Comparison of ENCODE assay signal across 8 cellular contexts in the genomic region with DNA sequence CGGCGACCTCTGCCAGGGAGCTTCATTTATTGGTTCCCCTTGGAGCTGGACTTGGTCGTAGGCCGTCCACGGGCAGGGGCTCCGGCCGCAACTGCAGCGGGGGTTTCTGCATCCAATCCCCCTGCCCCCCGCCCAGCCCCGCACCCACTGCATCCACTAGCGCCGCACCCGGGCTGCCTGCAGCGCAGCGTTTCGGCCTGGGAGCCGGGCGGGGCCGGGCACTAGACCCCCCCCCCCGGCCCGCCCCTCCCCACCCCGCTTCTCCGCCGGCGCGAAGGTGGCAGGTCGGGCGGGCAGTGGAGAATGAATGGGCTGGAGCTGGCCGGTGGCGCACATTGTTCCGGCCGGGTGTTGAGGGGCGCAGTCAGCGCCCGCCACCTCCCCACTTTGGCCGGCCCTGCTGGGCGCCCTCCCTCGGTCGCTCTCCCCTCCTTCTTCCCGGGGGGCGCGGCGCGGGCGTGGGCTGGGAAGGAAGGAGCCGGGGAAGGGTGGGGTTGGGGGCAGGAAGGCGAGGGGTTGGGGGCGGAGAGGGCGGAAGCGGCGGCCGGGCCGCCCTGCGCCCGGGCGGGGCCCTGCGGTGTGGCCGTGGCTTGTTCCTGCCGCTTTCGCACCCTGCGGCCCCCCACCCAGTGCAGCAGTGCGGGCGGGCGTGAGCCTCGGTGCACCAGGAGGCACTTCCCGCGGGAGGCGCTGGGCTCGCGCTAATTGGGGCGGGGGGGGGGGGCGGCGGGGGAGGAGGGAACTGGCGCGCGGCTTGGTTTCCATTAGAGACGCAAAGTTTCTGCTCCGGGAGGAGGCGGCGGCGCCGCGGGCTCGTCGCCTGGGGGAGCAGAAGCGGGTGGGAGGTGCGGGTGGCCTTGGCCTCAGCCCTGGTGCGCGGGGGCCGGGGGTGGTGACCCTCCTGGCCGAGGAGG. TPM values are rescaled to one million over a fixed set of nuclear protein-coding genes. Genes with fewer than 3 reads are reported as not detected.
DNase-seq lines count a peak whose midpoint lies in the region; ATAC-seq, FAIRE-seq and TF ChIP-seq lines count a peak whose summit lies in the region.

No MANE protein-coding gene starts in this region.

- dilution Hi-C loops in endothelial cell of umbilical vein (cut with MboI; ENCODE audit: extremely low pct_ligation_motif_present, low sequenced_read_pairs) = no loop called here

- no peak overlapping the region for H2AFZ ChIP-seq in endothelial cell of umbilical vein (ENCODE audit: low read depth, low read length)

- TF ChIP-seq POLR2A in endothelial cell of umbilical vein (IDR thresholded peaks at IDR 0.05; ENCODE audit: low read depth, low read length) = no peak

- H3K9me1 ChIP-seq in endothelial cell of umbilical vein (replicated peaks; ENCODE audit: control insufficient read depth, extremely low read depth, insufficient read depth, low read length) = no peaks in the 10 kb centered on the region

- peak overlapping the region; percentile 87 for H3K9ac ChIP-seq in endothelial cell of umbilical vein (replicated peaks; ENCODE audit: extremely low read depth, insufficient read depth, low read length)

- H3K36me3 ChIP-seq in endothelial cell of umbilical vein (ENCODE audit: control insufficient read depth in 2 of 2, extremely low read depth in 1 of 2, insufficient read depth in 2 of 2, low read length in 2 of 2) = peaks cover 14 to 26% of the 10 kb centered on the region in 2 experiments

- no peaks in the 10 kb centered on the region for H3K9me3 ChIP-seq in endothelial cell of umbilical vein (replicated peaks; ENCODE audit: control insufficient read depth, insufficient read depth, low read length)
- H3K9me3 ChIP-seq in mononuclear cell (ENCODE audit: low read depth, low read length) = no peaks in the 10 kb centered on the region

- peak overlapping the region; percentile 1 for H3K27ac ChIP-seq in endothelial cell of umbilical vein (ENCODE audit: insufficient read depth, low read depth, low read length)

- no peak for FAIRE-seq in endothelial cell of umbilical vein (lab: Jason Lieb, UNC)

- H3K79me2 ChIP-seq in endothelial cell of umbilical vein (ENCODE audit: control insufficient read depth, insufficient read depth, low read length) = peaks cover 50% of the 10 kb centered on the region

- DNase-seq in NCI-H2227 (lab: John Stamatoyannopoulos, UW; ENCODE audit: unreplicated experiment) (peak; percentile 73), NCI-H2227 treated with DMSO at 0.1 percent for 48 hours (lab: John Stamatoyannopoulos, UW) (no peak), NCI-H460 (ENCODE audit: extremely low read depth, low read depth) (peak; percentile 33), endothelial cell of umbilical vein (ENCODE audit: low read depth, low spot score) (peak; percentile 43)
- DNase-seq in activated CD8-positive, alpha-beta memory T cell treated with anti-CD3 and anti-CD28 coated beads, Interleukin-2, amount 50 U/mL, for 24 hours (ENCODE audit: extremely low read depth) = peak; percentile 17
- DNase-seq in stimulated activated CD8-positive, alpha-beta memory T cell treated with anti-CD3 and anti-CD28 coated beads, Interleukin-4, amount 100 ng/mL, for 1 hour (ENCODE audit: low read depth in 2 of 2, low spot score in 1 of 2) = peak; percentile 29

- H3K4me2 ChIP-seq in endothelial cell of umbilical vein (ENCODE audit: insufficient read depth, low read length) = peak overlapping the region; percentile 90

- H3K4me3 ChIP-seq in endothelial cell of umbilical vein (replicated peaks in 1 of 3; ENCODE audit: insufficient read depth in 1 of 3, low read depth in 1 of 3, low read length in 3 of 3) = peak overlapping the region; percentile 50 to 85 (median 77)
- peak overlapping the region; percentile 100 for H3K4me3 ChIP-seq in mononuclear cell (ENCODE audit: low read length)

- H3K4me1 ChIP-seq in endothelial cell of umbilical vein (ENCODE audit: control insufficient read depth, extremely low read depth, insufficient read depth, low read length) (peaks cover 35% of the 10 kb centered on the region), mononuclear cell (ENCODE audit: insufficient read depth, low read length) (peaks cover 47% of the 10 kb centered on the region)

- H3K27me3 ChIP-seq in endothelial cell of umbilical vein (ENCODE audit: control insufficient read depth in 2 of 2, insufficient read depth in 2 of 2, low read length in 2 of 2) = no peaks in the 10 kb centered on the region
- no peaks in the 10 kb centered on the region for H3K27me3 ChIP-seq in mononuclear cell (ENCODE audit: insufficient read depth, low read length)

- POLR2A ChIA-PET in endothelial cell of umbilical vein (lab: Charles Lee) = interaction anchor here (0.6 to 2.5 kb wide), 32 partner anchors 10 to 941 kb away, joined by 3 to 49 read pairs (median 4); partner anchors contain the start of gene RPS6KA5

- BruUV-seq in endothelial cell of umbilical vein (replicated peaks; lab: Mats Ljungman, UMichigan) = no TSS peak

- TF ChIP-seq CTCF in endothelial cell of umbilical vein (IDR thresholded peaks at IDR 0.05; ENCODE audit: extremely low read depth in 1 of 2, insufficient read depth in 1 of 2, low read depth in 1 of 2, low read length in 2 of 2) = no peak

- CTCF ChIA-PET in endothelial cell of umbilical vein (lab: Charles Lee) = interaction anchor here (0.8 to 1.7 kb wide), 6 partner anchors 14 to 361 kb away, joined by 3 to 8 read pairs (median 4); no protein-coding TSS in a partner anchor

- peak; percentile 25 for ATAC-seq in HG02840 (IDR thresholded peaks at IDR 0.05; ENCODE audit: low FRiP score, unreplicated experiment)

- peaks cover 6% of the 10 kb centered on the region for H4K20me1 ChIP-seq in endothelial cell of umbilical vein (replicated peaks; ENCODE audit: control insufficient read depth, extremely low read depth, insufficient read depth, low read length)

- intact Hi-C loops in endothelial cell of umbilical vein (cut with micrococcal nuclease) = loop anchor here (1.0 to 5.0 kb wide), 5 partner anchors 14 to 405 kb away; no protein-coding TSS in a partner anchor

TF ChIP-seq in endothelial cell of umbilical vein, 7 proteins besides CTCF, POLR2A, EP300 and RAD21:
- no peak for TF ChIP-seq GATA2 (IDR thresholded peaks at IDR 0.05; ENCODE audit: insufficient read depth, insufficient read length, low read depth, low read length)
- peak; percentile 45 for TF ChIP-seq POLR2AphosphoS5 (IDR thresholded peaks at IDR 0.05; ENCODE audit: insufficient read depth, low read depth, low read length)

RNA-seq across cellular contexts. Expression of gene CALM1, which starts 0.8 kb away (rescaled TPM):
- 672 and 721 TPM in 2 replicates for total RNA-seq in NCI-H460 (2014; rRNA removed; shearing (Covaris generic))
- 488 and 562 TPM in 2 replicates for polyA plus RNA-seq in NCI-H460 (2014; cell fraction: nucleus; rRNA removed)
- 731 and 743 TPM in 2 replicates for total RNA-seq in endothelial cell of umbilical vein
- polyA plus RNA-seq in endothelial cell of umbilical vein = 476 and 529 TPM in 2 replicates
- 479 and 499 TPM in 2 replicates for polyA plus RNA-seq in endothelial cell of umbilical vein (2011; cell fraction: cytosol; rRNA removed)
- 256 and 319 TPM in 2 replicates for polyA plus RNA-seq in endothelial cell of umbilical vein (2011; cell fraction: nucleus; rRNA removed)
- polyA plus RNA-seq in endothelial cell of umbilical vein (2012) = 434 and 637 TPM in 2 replicates
- 422 and 653 TPM in 2 replicates for polyA minus RNA-seq in endothelial cell of umbilical vein
- 238 TPM for polyA minus RNA-seq in endothelial cell of umbilical vein (2011; cell fraction: cytosol; rRNA and poly(A)+ RNA removed)
- polyA minus RNA-seq in endothelial cell of umbilical vein (2011; cell fraction: nucleus; rRNA and poly(A)+ RNA removed) = 185 and 221 TPM in 2 replicates
- total RNA-seq in mononuclear cell = 718 TPM
